Comparison of ENCODE assay signal across 14 cellular contexts in the genomic region with DNA sequence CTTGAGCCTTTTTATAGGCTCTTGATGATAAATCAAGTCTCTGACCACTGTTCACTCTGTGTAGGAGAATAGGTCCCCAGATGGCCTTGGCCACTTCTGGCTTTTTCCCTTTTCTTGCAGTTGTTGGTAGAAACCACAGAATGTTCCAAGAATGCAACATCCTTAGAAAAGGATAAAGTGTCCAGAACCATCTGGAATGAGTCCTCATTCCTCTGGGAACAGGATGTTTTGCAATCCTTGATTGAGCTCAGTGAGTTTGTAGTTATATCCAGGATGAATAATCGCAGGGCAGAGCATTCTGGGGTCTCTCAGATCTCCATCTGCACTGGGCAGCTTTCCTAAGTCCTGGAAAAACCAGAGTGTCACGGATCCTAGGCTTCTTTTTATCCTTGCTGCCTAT.
DNase-seq lines count a peak whose midpoint lies in the region; ATAC-seq, FAIRE-seq and TF ChIP-seq lines count a peak whose summit lies in the region.
"Had no signal": no experiment of that assay in that cellular context is flagged by ENCODE, and none has a peak within 500 bp of the region (broad histone marks: within the 10 kb centered on the region; RNA-seq: fewer than 3 reads in every experiment).

No MANE protein-coding gene starts in this region.

- H3K4me3 Mint-ChIP-seq in astrocyte (ENCODE audit: unreplicated experiment) = no peak overlapping the region
- H3K4me3 Mint-ChIP-seq: neural crest cell had no signal

- no peak for FAIRE-seq in astrocyte (lab: Jason Lieb, UNC)
- FAIRE-seq: GM18507 had no signal

- H3K36me3 ChIP-seq in astrocyte (ENCODE audit: insufficient read depth, low read length) = no peaks in the 10 kb centered on the region
- no peaks in the 10 kb centered on the region for H3K36me3 ChIP-seq in gastrocnemius medialis
- H3K36me3 ChIP-seq in WERI-Rb-1 = no peaks in the 10 kb centered on the region
- no peaks in the 10 kb centered on the region for H3K36me3 ChIP-seq in Karpas-422 (ENCODE audit: insufficient read depth, low read length)
- H3K36me3 ChIP-seq: thoracic aorta had no signal

- H3K27me3 ChIP-seq in astrocyte (ENCODE audit: insufficient read depth, low read length) (no peaks in the 10 kb centered on the region), gastrocnemius medialis (no peaks in the 10 kb centered on the region), WERI-Rb-1 (ENCODE audit: insufficient read depth, low read depth, severe bottlenecking) (no peaks in the 10 kb centered on the region), Karpas-422 (ENCODE audit: low read length) (no peaks in the 10 kb centered on the region)

- H3K4me1 ChIP-seq in astrocyte (ENCODE audit: insufficient read depth, low read length) = peaks cover 5% of the 10 kb centered on the region
- peaks cover 0 to 14% of the 10 kb centered on the region in 2 donors for H3K4me1 ChIP-seq in gastrocnemius medialis
- H3K4me1 ChIP-seq in Karpas-422 (ENCODE audit: low read length) = no peaks in the 10 kb centered on the region

- no peak for TF ChIP-seq POLR2A in gastrocnemius medialis (IDR thresholded peaks at IDR 0.05)

- in situ Hi-C loops in gastrocnemius medialis (cut with MboI; ENCODE audit: low sequenced_read_pairs in 4 of 4) = no loop called here

- no peaks in the 10 kb centered on the region for H4K20me1 ChIP-seq in astrocyte (ENCODE audit: insufficient read depth, low read length)
- no peaks in the 10 kb centered on the region for H4K20me1 ChIP-seq in Karpas-422 (ENCODE audit: insufficient read depth, low read depth, low read length)

- no peak overlapping the region for H3K9ac ChIP-seq in astrocyte (ENCODE audit: low read length)
- no peak overlapping the region for H3K9ac ChIP-seq in Karpas-422 (ENCODE audit: low read length)

- TF ChIP-seq CTCF in astrocyte (IDR thresholded peaks at IDR 0.05; ENCODE audit: insufficient read depth, low read depth, low read length) (no peak), gastrocnemius medialis (IDR thresholded peaks at IDR 0.05 in 4 of 5, conservative IDR thresholded peaks at IDR 0.05 in 1 of 5) (no peak), WERI-Rb-1 (IDR thresholded peaks at IDR 0.05; ENCODE audit: low read depth, low read length) (no peak)

- H3K4me2 ChIP-seq in astrocyte (ENCODE audit: low read length) (peak overlapping the region; percentile 24), Karpas-422 (ENCODE audit: low read depth, low read length, poor library complexity, severe bottlenecking) (no peak overlapping the region)

- ATAC-seq in left ventricle myocardium superior = peak; percentile 88
- ATAC-seq in gastrocnemius medialis = peak; percentile 64 to 66
- no peak for ATAC-seq in GM21390 (IDR thresholded peaks at IDR 0.05; ENCODE audit: unreplicated experiment)
- ATAC-seq: PC-3 had no signal

- no peaks in the 10 kb centered on the region for H3K36me3 Mint-ChIP-seq in astrocyte (ENCODE audit: low read depth, unreplicated experiment)

- H3K79me2 ChIP-seq in astrocyte (ENCODE audit: insufficient read depth, low read length) (no peaks in the 10 kb centered on the region), Karpas-422 (ENCODE audit: low read length) (no peaks in the 10 kb centered on the region)

- peak overlapping the region; percentile 13 for H2AFZ ChIP-seq in astrocyte (ENCODE audit: low read depth, low read length)
- no peak overlapping the region for H2AFZ ChIP-seq in Karpas-422 (ENCODE audit: low read length)

- no peaks in the 10 kb centered on the region for H3K9me3 Mint-ChIP-seq in astrocyte (ENCODE audit: unreplicated experiment)

- intact Hi-C loops in left ventricle myocardium superior (cut with micrococcal nuclease) = no loop called here
- intact Hi-C loops in gastrocnemius medialis (cut with DNase I; ENCODE audit: low total_unique reads) = no loop called here

- H3K27ac ChIP-seq in astrocyte (ENCODE audit: low read depth, low read length) (peak overlapping the region; percentile 15), gastrocnemius medialis (peak overlapping the region in 1 of 4 donors; percentile 25), WERI-Rb-1 (no peak overlapping the region), Karpas-422 (ENCODE audit: low read length) (no peak overlapping the region)
- H3K27ac ChIP-seq: thoracic aorta, VCaP had no signal

- H3K4me1 Mint-ChIP-seq in astrocyte (ENCODE audit: low read depth, unreplicated experiment) = peaks cover 8% of the 10 kb centered on the region
- H3K4me1 Mint-ChIP-seq: neural crest cell had no signal

- DNase-seq in GM04504 (ENCODE audit: low read depth) (peak; percentile 96), astrocyte (ENCODE audit: low read depth) (peak; percentile 95), left ventricle myocardium superior (no peak), gastrocnemius medialis (peak in 1 of 2 donors; percentile 11), NCI-H2196 (lab: John Stamatoyannopoulos, UW; ENCODE audit: unreplicated experiment) (no peak), WERI-Rb-1 (no peak), Karpas-422 (no peak)
- DNase-seq: NCI-H2107, PC-3 had no signal

- H3K27me3 Mint-ChIP-seq in astrocyte (ENCODE audit: low read depth, unreplicated experiment) = no peaks in the 10 kb centered on the region

- peak overlapping the region; percentile 18 for H3K27ac Mint-ChIP-seq in astrocyte (ENCODE audit: unreplicated experiment)

- H3K9me3 ChIP-seq in astrocyte (ENCODE audit: insufficient read depth, low read depth, low read length) (no peaks in the 10 kb centered on the region), gastrocnemius medialis (no peaks in the 10 kb centered on the region), WERI-Rb-1 (ENCODE audit: severe bottlenecking) (no peaks in the 10 kb centered on the region), Karpas-422 (ENCODE audit: low read length) (peaks cover 22% of the 10 kb centered on the region)
- H3K9me3 ChIP-seq: thoracic aorta had no signal

- H3K9me2 ChIP-seq in Karpas-422 (replicated peaks; ENCODE audit: insufficient read depth, low read length) = no peaks in the 10 kb centered on the region

- H3K4me3 ChIP-seq in astrocyte (ENCODE audit: insufficient read depth, low read depth, low read length) (no peak overlapping the region), gastrocnemius medialis (no peak overlapping the region), WERI-Rb-1 (ENCODE audit: low read depth, low read length) (no peak overlapping the region), Karpas-422 (ENCODE audit: low read length) (no peak overlapping the region)
- H3K4me3 ChIP-seq: thoracic aorta had no signal

Comparison
In these comparisons a context has a peak if more than half of its experiments do, and no peak if none do; other contexts are left out.
1. DNase-seq: peak in GM04504 (single experiment) and astrocyte (single experiment); none in left ventricle myocardium superior (single experiment), NCI-H2196 (single experiment), WERI-Rb-1 (single experiment) and Karpas-422 (single experiment).